26 cellular contexts compared by ENCODE assay signal in genomic region chr2:871175-871727, GRCh38.
"Had no signal": no experiment of that assay in that cellular context is flagged by ENCODE, and none has a peak within 500 bp of the region (broad histone marks: within the 10 kb centered on the region; RNA-seq: fewer than 3 reads in every experiment).

No MANE protein-coding gene starts in this region.

- DNase-seq: activated CD4-positive, alpha-beta T cell treated with anti-CD3 and anti-CD28 coated beads, Interleukin-2, amount 50 U/mL, for 1 hour; activated CD4-positive, CD25-positive, alpha-beta regulatory T cell treated with anti-CD3 and anti-CD28 coated beads, Interleukin-2, amount 50 U/mL, for 72 hours; activated CD8-positive, alpha-beta T cell treated with anti-CD3 and anti-CD28 coated beads for 36 hours; activated naive CD4-positive, alpha-beta T cell treated with anti-CD3 and anti-CD28 coated beads, Interleukin-2, amount 10 ng/mL, durations not matched to agents 7 days and 5 days; activated naive CD8-positive, alpha-beta T cell treated with anti-CD3 and anti-CD28 coated beads, Interleukin-2, amount 50 U/mL, for 24 hours; activated T-cell treated with anti-CD3 and anti-CD28 coated beads, Interleukin-2, amount 50 U/mL, for 48 hours; cerebellar nuclear complex; colonic mucosa; effector memory CD4-positive, alpha-beta T cell; left cardiac atrium; mammary epithelial cell; naive B cell; nephron progenitor cell; nucleus accumbens; pancreas; stimulated activated CD4-positive, alpha-beta T cell treated with anti-CD3 and anti-CD28 coated beads, Interleukin-2, amount 100 ng/mL, for 48 hours; stimulated activated naive CD4-positive, alpha-beta T cell treated with Interleukin-2 at 50 U/mL for 16 hours; T-helper 2 cell; testis; transverse colon had no signal

- H3K4me3 ChIP-seq: colonic mucosa, dorsolateral prefrontal cortex, gastroesophageal sphincter, hepatocyte, pancreas, right atrium auricular region, testis, transverse colon had no signal

- ATAC-seq: activated CD8-positive, alpha-beta T cell treated with anti-CD3 and anti-CD28 coated beads for 36 hours; activated naive CD8-positive, alpha-beta T cell treated with anti-CD3 and anti-CD28 coated beads, Interleukin-2, amount 50 U/mL, for 24 hours; gastroesophageal sphincter; left cardiac atrium; pancreas; SK-N-SH treated with all-trans-retinoic acid at 6 μM for 48 hours had no signal

- H3K27me3 ChIP-seq: colonic mucosa, hepatocyte, pancreas, right atrium auricular region, testis, transverse colon had no signal

- H3K9me3 ChIP-seq: colonic mucosa, gastroesophageal sphincter, pancreas, right atrium auricular region, testis, transverse colon had no signal

- H3K4me1 ChIP-seq: colonic mucosa, gastroesophageal sphincter, pancreas, testis, transverse colon had no signal

- H3K27ac Mint-ChIP-seq: activated CD8-positive, alpha-beta T cell treated with anti-CD3 and anti-CD28 coated beads for 36 hours; activated naive CD4-positive, alpha-beta T cell treated with anti-CD3 and anti-CD28 coated beads, Interleukin-2, amount 10 ng/mL, durations not matched to agents 7 days and 5 days; activated naive CD8-positive, alpha-beta T cell treated with anti-CD3 and anti-CD28 coated beads, Interleukin-2, amount 50 U/mL, for 24 hours; mesothelial cell of epicardium; nephron progenitor cell had no signal

- H3K36me3 Mint-ChIP-seq: activated naive CD4-positive, alpha-beta T cell treated with anti-CD3 and anti-CD28 coated beads, Interleukin-2, amount 10 ng/mL, durations not matched to agents 7 days and 5 days; mesothelial cell of epicardium; naive B cell had no signal

- H3K27me3 Mint-ChIP-seq: activated CD8-positive, alpha-beta T cell treated with anti-CD3 and anti-CD28 coated beads for 36 hours had no signal

- H3K36me3 ChIP-seq: colonic mucosa, gastroesophageal sphincter, pancreas, right atrium auricular region, transverse colon had no signal

- H3K4me3 Mint-ChIP-seq: activated CD8-positive, alpha-beta T cell treated with anti-CD3 and anti-CD28 coated beads for 36 hours; activated naive CD4-positive, alpha-beta T cell treated with anti-CD3 and anti-CD28 coated beads, Interleukin-2, amount 10 ng/mL, durations not matched to agents 7 days and 5 days; activated naive CD8-positive, alpha-beta T cell treated with anti-CD3 and anti-CD28 coated beads, Interleukin-2, amount 50 U/mL, for 24 hours; mesothelial cell of epicardium; naive B cell; nephron progenitor cell had no signal

- H3K27ac ChIP-seq: colonic mucosa, dorsolateral prefrontal cortex, gastroesophageal sphincter, hepatocyte, pancreas, right atrium auricular region, testis, transverse colon had no signal

- H3K9me3 Mint-ChIP-seq: activated CD8-positive, alpha-beta T cell treated with anti-CD3 and anti-CD28 coated beads for 36 hours; activated naive CD4-positive, alpha-beta T cell treated with anti-CD3 and anti-CD28 coated beads, Interleukin-2, amount 10 ng/mL, durations not matched to agents 7 days and 5 days; activated naive CD8-positive, alpha-beta T cell treated with anti-CD3 and anti-CD28 coated beads, Interleukin-2, amount 50 U/mL, for 24 hours; mesothelial cell of epicardium had no signal
